14 cellular contexts compared by ENCODE assay signal in the genomic region with DNA sequence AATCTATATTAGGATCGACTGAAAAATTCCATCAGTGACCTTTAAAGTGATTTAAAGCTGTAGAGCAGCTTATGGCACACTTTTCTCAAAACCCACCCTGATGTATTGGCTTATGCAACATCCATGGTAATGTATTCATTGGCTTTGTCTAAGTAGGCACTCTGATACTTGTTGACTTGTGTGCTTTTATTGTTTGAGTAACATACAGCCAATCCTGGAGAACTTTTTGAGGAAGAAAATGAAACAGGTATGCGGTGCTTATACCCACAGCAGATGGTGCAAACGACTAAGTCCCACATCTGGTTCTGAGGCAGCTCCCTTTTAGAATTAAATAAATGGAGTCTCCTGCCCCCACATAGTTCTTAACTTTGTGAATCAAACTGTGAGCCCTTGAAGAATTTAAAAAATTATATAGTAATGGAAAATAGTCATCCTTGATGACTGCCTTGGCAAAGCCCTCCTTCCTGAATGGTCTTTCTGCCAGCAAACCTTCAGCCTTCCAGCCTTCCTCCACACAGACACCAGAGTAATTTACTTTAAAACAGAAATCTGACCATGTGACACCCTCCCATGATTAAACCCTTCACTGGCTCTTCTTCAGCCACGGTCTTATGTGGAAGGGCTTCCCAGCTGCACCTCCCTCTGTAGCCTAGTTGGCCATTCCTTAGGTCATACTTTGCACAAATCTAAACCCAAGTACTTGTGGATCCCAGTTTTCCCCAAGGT.
DNase-seq lines count a peak whose midpoint lies in the region; ATAC-seq and TF ChIP-seq lines count a peak whose summit lies in the region.
"Had no signal": no experiment of that assay in that cellular context is flagged by ENCODE, and none has a peak within 500 bp of the region (broad histone marks: within the 10 kb centered on the region; RNA-seq: fewer than 3 reads in every experiment).

No MANE protein-coding gene starts in this region.

- ATAC-seq in gastroesophageal sphincter: peak; percentile 42
- ATAC-seq in sciatic nerve: peak; percentile 17
- ATAC-seq in HG02938 (IDR thresholded peaks at IDR 0.05; ENCODE audit: unreplicated experiment): no peak
- no peak for ATAC-seq in HG02759 (IDR thresholded peaks at IDR 0.05; ENCODE audit: unreplicated experiment)
- ATAC-seq: activated T-helper 17 cell treated with anti-CD3 and anti-CD28 coated beads, Interleukin-2, amount 50 U/mL, for 72 hours had no signal

- TF ChIP-seq CTCF in BJ (IDR thresholded peaks at IDR 0.05; ENCODE audit: insufficient read depth, low read depth, low read length) (no peak), gastroesophageal sphincter (IDR thresholded peaks at IDR 0.05) (no peak)

- no peak for TF ChIP-seq POLR2A in gastroesophageal sphincter (IDR thresholded peaks at IDR 0.05)

- H3K27me3 ChIP-seq in BJ (ENCODE audit: control insufficient read depth, insufficient read depth, low read length): no peaks in the 10 kb centered on the region
- no peaks in the 10 kb centered on the region for H3K27me3 ChIP-seq in gastroesophageal sphincter

- no peaks in the 10 kb centered on the region for H3K9me3 ChIP-seq in gastroesophageal sphincter

- H3K36me3 ChIP-seq in BJ (ENCODE audit: control insufficient read depth, insufficient read depth, low read length): peaks cover 9% of the 10 kb centered on the region
- H3K36me3 ChIP-seq in gastroesophageal sphincter: peaks cover 0 to 95% of the 10 kb centered on the region in 2 donors

- no peak for TF ChIP-seq EP300 in gastroesophageal sphincter (IDR thresholded peaks at IDR 0.05)

- DNase-seq in BJ (ENCODE audit: low read depth) (peak; percentile 58), amniotic epithelial cell (ENCODE audit: low read depth) (peak; percentile 65), sciatic nerve (ENCODE audit: low spot score) (no peak), NCI-H1930 (lab: John Stamatoyannopoulos, UW) (no peak)
- no peak for DNase-seq in activated naive CD4-positive, alpha-beta T cell treated with anti-CD3 and anti-CD28 coated beads, Interleukin-2, amount 50 U/mL, for 16 hours
- DNase-seq: activated CD4-positive, alpha-beta T cell treated with anti-CD3 and anti-CD28 coated beads for 48 hours; C1 segment of cervical spinal cord; DMS79; NCI-H526 had no signal

- 27 to 41% methylated on average over 4 of the region's 4 CpGs for WGBS in gastroesophageal sphincter (ENCODE audit: low coverage in 1 of 2), 2 donors

- POLR2A ChIA-PET in BJ (lab: Charles Lee): interaction anchor here (0.5 kb wide), 3 partner anchors 15 to 423 kb away, joined by 3 read pairs; no protein-coding TSS in a partner anchor

- peak overlapping the region; percentile 12 to 64 (median 62) for H3K27ac ChIP-seq in gastroesophageal sphincter
- H3K27ac ChIP-seq: parathyroid adenoma had no signal

- peaks cover 0 to 19% (median 7%) of the 10 kb centered on the region in 3 donors for H3K4me1 ChIP-seq in gastroesophageal sphincter
- H3K4me1 ChIP-seq: parathyroid adenoma had no signal

- no peak overlapping the region for H3K4me3 ChIP-seq in BJ (ENCODE audit: low read depth, low read length)
- no peak overlapping the region for H3K4me3 ChIP-seq in gastroesophageal sphincter

- intact Hi-C loops in sciatic nerve (cut with DNase I): no loop called here

- CTCF ChIA-PET in BJ (lab: Yijun Ruan, JAX): interaction anchor here (0.5 kb wide), 1 partner anchor 626 kb away, joined by 4 read pairs; no protein-coding TSS in a partner anchor

Comparison
In these comparisons a context has a peak if more than half of its experiments do, and no peak if none do; other contexts are left out.
1. DNase-seq: peak in BJ (single experiment) and amniotic epithelial cell (single experiment); none in sciatic nerve (single experiment), NCI-H1930 (0 of 2) and activated naive CD4-positive, alpha-beta T cell treated with anti-CD3 and anti-CD28 coated beads, Interleukin-2, amount 50 U/mL, for 16 hours (single experiment).
2. ATAC-seq: peak in gastroesophageal sphincter (single experiment) and sciatic nerve (single experiment); none in HG02938 (single experiment) and HG02759 (single experiment).